In the genomic region with DNA sequence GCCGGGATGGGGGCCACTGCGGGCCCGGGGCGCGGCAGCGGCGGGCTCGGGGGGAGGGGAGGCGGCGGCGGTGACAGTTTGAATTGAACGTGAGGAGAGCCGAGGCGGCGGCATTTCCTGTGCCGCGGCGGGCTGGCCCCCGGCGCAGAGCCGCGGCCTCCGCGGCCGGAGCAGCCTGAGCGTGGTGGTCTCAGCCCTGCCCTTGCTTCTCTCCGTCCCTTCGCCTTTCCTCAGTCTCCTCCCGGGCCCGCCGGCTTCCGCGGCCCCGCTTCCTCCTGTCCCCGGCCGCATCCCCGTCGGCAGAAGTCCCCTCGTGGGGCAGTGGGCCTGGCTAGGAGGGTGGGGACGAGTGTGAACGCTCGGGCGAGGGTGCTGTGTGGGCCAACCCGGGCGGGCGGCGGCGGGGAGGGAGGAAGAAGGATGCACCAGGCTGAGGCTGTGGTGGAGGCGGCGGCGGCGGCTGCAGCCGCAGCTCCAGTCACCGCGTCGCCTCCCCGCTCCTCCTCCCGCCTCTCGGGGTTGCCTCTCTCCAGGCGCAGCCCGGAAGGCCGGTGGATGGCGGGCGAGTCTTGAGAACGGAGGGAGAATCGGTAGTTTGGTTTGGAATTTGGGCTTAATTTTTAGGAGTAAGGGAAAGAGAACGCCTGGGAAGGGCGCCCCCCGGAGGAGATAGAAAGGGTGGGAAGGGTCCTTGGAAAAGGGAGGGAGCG, we compare ENCODE assay signal across 8 cellular contexts. TPM values are rescaled to one million over a fixed set of nuclear protein-coding genes. Genes with fewer than 3 reads are reported as not detected.
DNase-seq lines count a peak whose midpoint lies in the region; ATAC-seq and TF ChIP-seq lines count a peak whose summit lies in the region.

No MANE protein-coding gene starts in this region.

- H3K4me3 ChIP-seq in KMS-11 (IDR thresholded peaks at IDR 0.05; ENCODE audit: insufficient read depth, low read depth, low read length) (peak overlapping the region; percentile 61), gastroesophageal sphincter (peak overlapping the region; percentile 79 to 84)

- H3K9me3 ChIP-seq in gastroesophageal sphincter: no peaks in the 10 kb centered on the region

- TF ChIP-seq CTCF in KMS-11 (conservative IDR thresholded peaks at IDR 0.05; ENCODE audit: low read depth, low read length): 0 out of 2 replicates have a peak, but pooled peaks have one; percentile 37
- TF ChIP-seq CTCF in gastroesophageal sphincter (IDR thresholded peaks at IDR 0.05): peak; percentile 32 to 77 (median 40)

- peak overlapping the region; percentile 99 for H3K27ac ChIP-seq in KMS-11
- H3K27ac ChIP-seq in gastroesophageal sphincter: peak overlapping the region; percentile 95 to 100 (median 98)
- peak overlapping the region; percentile 95 for H3K27ac ChIP-seq in temporal lobe (ENCODE audit: low read depth, low read length)

- TF ChIP-seq EP300 in gastroesophageal sphincter (IDR thresholded peaks at IDR 0.05): no peak

- peak in 1 of 2 donors; percentile 2 for TF ChIP-seq POLR2A in gastroesophageal sphincter (IDR thresholded peaks at IDR 0.05)

- 0% methylated on average over 8 to 29 of the region's 70 CpGs for WGBS in gastroesophageal sphincter (ENCODE audit: low coverage in 1 of 2), 2 donors

- H2AFZ ChIP-seq in KMS-11 (ENCODE audit: low read depth): peak overlapping the region; percentile 56

- peak overlapping the region; percentile 99 for H3K9ac ChIP-seq in KMS-11

- H3K36me3 ChIP-seq in KMS-11 (ENCODE audit: insufficient read depth) (no peaks in the 10 kb centered on the region), gastroesophageal sphincter (no peaks in the 10 kb centered on the region)

- DNase-seq in EH (ENCODE audit: low read depth): peak; percentile 78
- DNase-seq in SIG-M5 treated with dmso at 0.1 percent for 504 hours (lab: John Stamatoyannopoulos, UW; ENCODE audit: unreplicated experiment): peak; percentile 61
- peak; percentile 62 to 80 (median 77) for DNase-seq in activated naive CD4-positive, alpha-beta T cell (lab: John Stamatoyannopoulos, UW)
- peak; percentile 62 for DNase-seq in occipital lobe (lab: John Stamatoyannopoulos, UW)

- H3K4me1 ChIP-seq in KMS-11 (ENCODE audit: low read depth, poor library complexity, severe bottlenecking) (peaks cover 44% of the 10 kb centered on the region), gastroesophageal sphincter (peaks cover 0 to 56% (median 13%) of the 10 kb centered on the region in 3 donors)

- H3K27me3 ChIP-seq in KMS-11 (ENCODE audit: insufficient read depth, low read depth) (no peaks in the 10 kb centered on the region), gastroesophageal sphincter (no peaks in the 10 kb centered on the region)

- ATAC-seq in GM21737 (IDR thresholded peaks at IDR 0.05; ENCODE audit: unreplicated experiment) (peak; percentile 29), gastroesophageal sphincter (peak; percentile 34)

- H4K20me1 ChIP-seq in KMS-11 (ENCODE audit: insufficient read depth): peaks cover 40% of the 10 kb centered on the region

- peaks cover 51% of the 10 kb centered on the region for H3K79me2 ChIP-seq in KMS-11 (ENCODE audit: insufficient read depth, low read depth)

- H3K4me2 ChIP-seq in KMS-11: peak overlapping the region; percentile 89

RNA-seq across cellular contexts. Expression of gene SEPTIN7, which starts 0.7 kb away (rescaled TPM):
- total RNA-seq in gastroesophageal sphincter: 100 to 1,000 TPM; 267 to 536 (median 334) TPM
- 370 TPM for total RNA-seq in occipital lobe
- total RNA-seq in temporal lobe: 210 TPM

Comparison
In these comparisons a context has a peak if more than half of its experiments do, and no peak if none do; other contexts are left out.
1. Peak in every context shown above with its lines: DNase-seq, ATAC-seq, H3K4me3 ChIP-seq and H3K27ac ChIP-seq.